11 cellular contexts compared by ENCODE assay signal in genomic region chr19:31312629-31313244, GRCh38.
"Had no signal": no experiment of that assay in that cellular context is flagged by ENCODE, and none has a peak within 500 bp of the region (broad histone marks: within the 10 kb centered on the region; RNA-seq: fewer than 3 reads in every experiment).

No MANE protein-coding gene starts in this region.

- H3K27ac Mint-ChIP-seq: activated CD4-positive, alpha-beta memory T cell treated with anti-CD3 and anti-CD28 coated beads for 36 hours; activated T-cell treated with anti-CD3 and anti-CD28 coated beads, Interleukin-2, amount 50 U/mL, for 72 hours; mesothelial cell of epicardium; neural progenitor cell had no signal

- H3K27me3 Mint-ChIP-seq: activated CD4-positive, alpha-beta memory T cell treated with anti-CD3 and anti-CD28 coated beads for 36 hours had no signal

- H3K27ac ChIP-seq: neural progenitor cell, parathyroid adenoma had no signal

- H3K36me3 Mint-ChIP-seq: activated CD4-positive, alpha-beta memory T cell treated with anti-CD3 and anti-CD28 coated beads for 36 hours; neural progenitor cell had no signal

- H3K36me3 ChIP-seq: neural progenitor cell, tibial nerve had no signal

- H3K4me2 ChIP-seq: neural progenitor cell had no signal

- H3K4me3 Mint-ChIP-seq: activated CD4-positive, alpha-beta memory T cell treated with anti-CD3 and anti-CD28 coated beads for 36 hours; activated T-cell treated with anti-CD3 and anti-CD28 coated beads, Interleukin-2, amount 50 U/mL, for 72 hours; mesothelial cell of epicardium; neural progenitor cell had no signal

- H3K9ac ChIP-seq: neural progenitor cell, parathyroid adenoma had no signal

- H3K9me3 ChIP-seq: tibial nerve had no signal

- DNase-seq: activated CD4-positive, CD25-positive, alpha-beta regulatory T cell treated with anti-CD3 and anti-CD28 coated beads, Interleukin-2, amount 50 U/mL, for 72 hours; effector memory CD4-positive, alpha-beta T cell; hippocampal formation; retina; T-helper 2 cell had no signal

- H3K27me3 ChIP-seq: neural progenitor cell, tibial nerve had no signal

- H3K4me1 ChIP-seq: parathyroid adenoma had no signal

- H3K4me3 ChIP-seq: neural progenitor cell, tibial nerve had no signal

- H3K9me3 Mint-ChIP-seq: activated CD4-positive, alpha-beta memory T cell treated with anti-CD3 and anti-CD28 coated beads for 36 hours; activated T-cell treated with anti-CD3 and anti-CD28 coated beads, Interleukin-2, amount 50 U/mL, for 72 hours; mesothelial cell of epicardium; neural progenitor cell had no signal
